24 cellular contexts compared by ENCODE assay signal in the genomic region with DNA sequence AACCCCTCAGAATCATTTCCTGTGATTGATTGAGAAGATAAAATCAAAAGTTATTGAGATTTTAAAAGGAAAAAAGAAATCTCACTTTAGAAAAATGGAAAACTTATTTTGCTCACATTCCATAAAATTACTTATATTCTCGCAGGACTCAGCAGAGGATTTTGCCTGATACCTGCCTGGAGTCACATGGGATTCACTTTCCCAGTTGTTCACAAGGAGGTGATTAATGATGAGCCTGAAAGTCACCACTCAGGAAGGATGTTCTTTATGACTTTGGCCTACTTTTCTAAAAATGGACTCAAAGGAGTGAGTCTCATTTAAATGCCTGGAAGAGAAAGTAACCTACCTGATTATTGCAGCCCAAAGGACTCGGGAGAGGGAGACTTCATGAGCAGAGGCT. TPM values are rescaled to one million over a fixed set of nuclear protein-coding genes. Genes with fewer than 3 reads are reported as not detected.
DNase-seq lines count a peak whose midpoint lies in the region; ATAC-seq and TF ChIP-seq lines count a peak whose summit lies in the region.
"Had no signal": no experiment of that assay in that cellular context is flagged by ENCODE, and none has a peak within 500 bp of the region (broad histone marks: within the 10 kb centered on the region; RNA-seq: fewer than 3 reads in every experiment).

No MANE protein-coding gene starts in this region.

- H3K4me1 Mint-ChIP-seq in nephron (peaks cover 12% of the 10 kb centered on the region), type B pancreatic cell (ENCODE audit: unreplicated experiment) (peaks cover 8% of the 10 kb centered on the region)
- H3K4me1 Mint-ChIP-seq in activated naive CD4-positive, alpha-beta T cell treated with anti-CD3 and anti-CD28 coated beads for 36 hours (ENCODE audit: low read depth) = no peaks in the 10 kb centered on the region

- H3K9ac ChIP-seq in duodenal mucosa (ENCODE audit: low read depth in 1 of 2, low read length in 2 of 2) (no peak overlapping the region), Karpas-422 (ENCODE audit: low read length) (no peak overlapping the region)

- H3K9me3 Mint-ChIP-seq in nephron (no peaks in the 10 kb centered on the region), type B pancreatic cell (peaks cover 9% of the 10 kb centered on the region)
- H3K9me3 Mint-ChIP-seq in activated naive CD4-positive, alpha-beta T cell treated with anti-CD3 and anti-CD28 coated beads for 36 hours = no peaks in the 10 kb centered on the region
- H3K9me3 Mint-ChIP-seq: CD8-positive, alpha-beta T cell; endodermal cell; stimulated activated naive CD8-positive, alpha-beta T cell treated with anti-CD3 and anti-CD28 coated beads, Interleukin-15, Interleukin-2, amounts not matched to agents 100 ng/mL and 50 ng/mL, for 24 hours had no signal

- H3K79me2 ChIP-seq in Karpas-422 (ENCODE audit: low read length) = no peaks in the 10 kb centered on the region

- H3K4me3 ChIP-seq in duodenal mucosa (ENCODE audit: low read depth in 1 of 2, low read length in 2 of 2) = no peak overlapping the region
- no peak overlapping the region for H3K4me3 ChIP-seq in Karpas-422 (ENCODE audit: low read length)
- H3K4me3 ChIP-seq: heart left ventricle, tibial artery had no signal

- CTCF ChIA-PET in activated naive CD4-positive, alpha-beta T cell treated with anti-CD3 and anti-CD28 coated beads for 36 hours (lab: Charles Lee) = interaction anchor here (0.7 kb wide), 1 partner anchor 176 kb away, joined by 3 read pairs; no protein-coding TSS in a partner anchor

- H2AFZ ChIP-seq in Karpas-422 (ENCODE audit: low read length) = no peak overlapping the region

- no peaks in the 10 kb centered on the region for H3K4me1 ChIP-seq in duodenal mucosa (ENCODE audit: control insufficient read depth in 1 of 2, insufficient read depth in 2 of 2, low read length in 2 of 2)
- peaks cover 3% of the 10 kb centered on the region for H3K4me1 ChIP-seq in Karpas-422 (ENCODE audit: low read length)
- H3K4me1 ChIP-seq: tibial artery had no signal

- H3K36me3 Mint-ChIP-seq in nephron (ENCODE audit: low read depth) (no peaks in the 10 kb centered on the region), type B pancreatic cell (no peaks in the 10 kb centered on the region)
- H3K36me3 Mint-ChIP-seq in activated naive CD4-positive, alpha-beta T cell treated with anti-CD3 and anti-CD28 coated beads for 36 hours (ENCODE audit: low read depth) = no peaks in the 10 kb centered on the region
- H3K36me3 Mint-ChIP-seq: CD8-positive, alpha-beta T cell had no signal

- H3K9me2 ChIP-seq in Karpas-422 (replicated peaks; ENCODE audit: insufficient read depth, low read length) = no peaks in the 10 kb centered on the region

- no peaks in the 10 kb centered on the region for H4K20me1 ChIP-seq in Karpas-422 (ENCODE audit: insufficient read depth, low read depth, low read length)

- peak overlapping the region in 2 of 3 experiments; percentile 60 to 80 for H3K27ac Mint-ChIP-seq in nephron
- H3K27ac Mint-ChIP-seq in activated naive CD4-positive, alpha-beta T cell treated with anti-CD3 and anti-CD28 coated beads for 36 hours = no peak overlapping the region
- no peak overlapping the region for H3K27ac Mint-ChIP-seq in type B pancreatic cell
- H3K27ac Mint-ChIP-seq: activated CD8-positive, alpha-beta T cell treated with anti-CD3 and anti-CD28 coated beads, Interleukin-2, amount 10 ng/mL, durations not matched to agents 7 days and 5 days; CD8-positive, alpha-beta T cell; endodermal cell; stimulated activated naive CD8-positive, alpha-beta T cell treated with anti-CD3 and anti-CD28 coated beads, Interleukin-15, Interleukin-2, amounts not matched to agents 100 ng/mL and 50 ng/mL, for 24 hours had no signal

- H3K27ac ChIP-seq in duodenal mucosa (ENCODE audit: low read depth, low read length) (peak overlapping the region; percentile 30), Karpas-422 (ENCODE audit: low read length) (no peak overlapping the region)
- H3K27ac ChIP-seq: RWPE1, tibial artery had no signal

- H3K27me3 ChIP-seq in duodenal mucosa (ENCODE audit: control insufficient read depth in 1 of 2, insufficient read depth in 2 of 2, low read length in 2 of 2) (no peaks in the 10 kb centered on the region), Karpas-422 (ENCODE audit: low read length) (no peaks in the 10 kb centered on the region)
- H3K27me3 ChIP-seq: heart left ventricle, tibial artery had no signal

- H3K27me3 Mint-ChIP-seq in nephron (ENCODE audit: low read depth) (no peaks in the 10 kb centered on the region), type B pancreatic cell (peaks cover 3% of the 10 kb centered on the region)
- H3K27me3 Mint-ChIP-seq in activated naive CD4-positive, alpha-beta T cell treated with anti-CD3 and anti-CD28 coated beads for 36 hours (ENCODE audit: low read depth) = peaks cover 8% of the 10 kb centered on the region

- no peak for TF ChIP-seq CTCF in nephron (IDR thresholded peaks at IDR 0.05; ENCODE audit: unreplicated experiment in 3 of 3)
- no peak for TF ChIP-seq CTCF in type B pancreatic cell (conservative IDR thresholded peaks at IDR 0.05)

- H3K9me3 ChIP-seq in duodenal mucosa (ENCODE audit: control insufficient read depth in 1 of 2, low read length in 2 of 2) = no peaks in the 10 kb centered on the region
- H3K9me3 ChIP-seq in Karpas-422 (ENCODE audit: low read length) = no peaks in the 10 kb centered on the region
- H3K9me3 ChIP-seq: heart left ventricle, tibial artery had no signal

- DNase-seq in EL = peak; percentile 34
- DNase-seq in LHCN-M2 (ENCODE audit: low read depth) = peak; percentile 76
- no peak for DNase-seq in activated naive CD4-positive, alpha-beta T cell treated with anti-CD3 and anti-CD28 coated beads for 36 hours
- DNase-seq in type B pancreatic cell (ENCODE audit: extremely low spot score, unreplicated experiment) = no peak
- DNase-seq in left colon = no peak
- DNase-seq in Karpas-422 = no peak
- DNase-seq: activated CD8-positive, alpha-beta T cell treated with anti-CD3 and anti-CD28 coated beads, Interleukin-2, amount 10 ng/mL, durations not matched to agents 7 days and 5 days; activated naive CD4-positive, alpha-beta T cell; activated T-cell treated with anti-CD3 and anti-CD28 coated beads, Interleukin-2, amount 50 U/mL, for 1 hour; CD8-positive, alpha-beta T cell; endodermal cell; heart left ventricle; NCI-H2107; NCI-H510A treated with DMSO at 0.1 percent for 48 hours; small intestine; stimulated activated CD4-positive, alpha-beta T cell treated with anti-CD3 and anti-CD28 coated beads, Interleukin-4, amount 100 ng/mL, for 1 hour; tibial artery had no signal

- H3K36me3 ChIP-seq in duodenal mucosa (ENCODE audit: control insufficient read depth in 1 of 2, insufficient read depth in 2 of 2, low read length in 2 of 2) (no peaks in the 10 kb centered on the region), Karpas-422 (ENCODE audit: insufficient read depth, low read length) (no peaks in the 10 kb centered on the region)
- H3K36me3 ChIP-seq: heart left ventricle, tibial artery had no signal

- ATAC-seq in left colon = no peak
- ATAC-seq: activated CD4-positive, CD25-positive, alpha-beta regulatory T cell treated with anti-CD3 and anti-CD28 coated beads, Interleukin-2, amount 50 U/mL, for 24 hours; activated CD8-positive, alpha-beta T cell treated with anti-CD3 and anti-CD28 coated beads, Interleukin-2, amount 10 ng/mL, durations not matched to agents 7 days and 5 days; CD8-positive, alpha-beta T cell; HCT116 had no signal

- no peak overlapping the region for H3K4me2 ChIP-seq in Karpas-422 (ENCODE audit: low read depth, low read length, poor library complexity, severe bottlenecking)

- intact Hi-C loops in activated naive CD4-positive, alpha-beta T cell treated with anti-CD3 and anti-CD28 coated beads for 36 hours (cut with micrococcal nuclease) = no loop called here
- intact Hi-C loops in left colon (cut with DNase I, micrococcal nuclease) = no loop called here

- H3K4me3 Mint-ChIP-seq in nephron = no peak overlapping the region
- no peak overlapping the region for H3K4me3 Mint-ChIP-seq in activated naive CD4-positive, alpha-beta T cell treated with anti-CD3 and anti-CD28 coated beads for 36 hours
- no peak overlapping the region for H3K4me3 Mint-ChIP-seq in type B pancreatic cell
- H3K4me3 Mint-ChIP-seq: activated CD8-positive, alpha-beta T cell treated with anti-CD3 and anti-CD28 coated beads, Interleukin-2, amount 10 ng/mL, durations not matched to agents 7 days and 5 days; CD8-positive, alpha-beta T cell; endodermal cell; stimulated activated naive CD8-positive, alpha-beta T cell treated with anti-CD3 and anti-CD28 coated beads, Interleukin-15, Interleukin-2, amounts not matched to agents 100 ng/mL and 50 ng/mL, for 24 hours had no signal

RNA-seq across cellular contexts. Expression of gene FAM216B, which starts 34.5 kb away (rescaled TPM):
- total RNA-seq in LHCN-M2 (2014; rRNA removed) = not detected in 2 replicates
- polyA plus RNA-seq in LHCN-M2 (2012) = not detected
- total RNA-seq in activated naive CD4-positive, alpha-beta T cell treated with anti-CD3 and anti-CD28 coated beads for 36 hours = not detected
- total RNA-seq in type B pancreatic cell (ENCODE audit: low replicate concordance) = 0.07 TPM in 1 of 2 replicates, not detected in the other
- not detected for total RNA-seq in left colon
- total RNA-seq in Karpas-422 (2014; rRNA removed; shearing (Covaris generic); ENCODE audit: low replicate concordance) = not detected in 2 replicates
- total RNA-seq: activated CD8-positive, alpha-beta T cell treated with anti-CD3 and anti-CD28 coated beads, Interleukin-2, amount 10 ng/mL, durations not matched to agents 7 days and 5 days; CD8-positive, alpha-beta T cell; endodermal cell; liver had no signal
- polyA plus RNA-seq: liver had no signal

Comparison
In these comparisons a context has a peak if more than half of its experiments do, and no peak if none do; other contexts are left out.
1. DNase-seq: peak in EL (single experiment) and LHCN-M2 (single experiment); none in activated naive CD4-positive, alpha-beta T cell treated with anti-CD3 and anti-CD28 coated beads for 36 hours (single experiment), type B pancreatic cell (single experiment), left colon (0 of 2) and Karpas-422 (single experiment).
2. H3K27ac Mint-ChIP-seq: peak in nephron (2 of 3); none in activated naive CD4-positive, alpha-beta T cell treated with anti-CD3 and anti-CD28 coated beads for 36 hours (single experiment) and type B pancreatic cell (single experiment).